Comparison of ENCODE assay signal across 14 cellular contexts in genomic region chr11:5366365-5366764, GRCh38. TPM values are rescaled to one million over a fixed set of nuclear protein-coding genes. Genes with fewer than 3 reads are reported as not detected.
A peak's percentile ranks its signal among the peaks of the same experiment; 100 is the strongest.
DNase-seq lines count a peak whose midpoint lies in the region; ATAC-seq and TF ChIP-seq lines count a peak whose summit lies in the region.
"Not testable (repeated sequence)": the region's sequence is repeated elsewhere in the genome, so short reads cannot be mapped to it uniquely, and the experiment has no call there.
"Had no signal": no experiment of that assay in that cellular context is flagged by ENCODE, and none has a peak within 500 bp of the region (broad histone marks: within the 10 kb centered on the region; RNA-seq: fewer than 3 reads in every experiment).

No MANE protein-coding gene starts in this region.

- H3K27me3 ChIP-seq in BJ (ENCODE audit: control insufficient read depth, insufficient read depth, low read length); fibroblast of lung (ENCODE audit: control insufficient read depth, insufficient read depth, low read length): not testable (repeated sequence)

- DNase-seq in BJ (ENCODE audit: low read depth); HFFc6; WTC11 (ENCODE audit: low spot score); chondrocyte (ENCODE audit: low spot score); fibroblast of lung (ENCODE audit: low read depth in 2 of 2): not testable (repeated sequence)

- not testable (repeated sequence) for H3K9me3 ChIP-seq in fibroblast of lung (ENCODE audit: control insufficient read depth, insufficient read depth, low read depth, low read length)

- H3K4me3 ChIP-seq in BJ (ENCODE audit: low read depth, low read length); fibroblast of lung (replicated peaks in 1 of 4; ENCODE audit: control extremely low read depth in 1 of 4, insufficient read depth in 1 of 4, low read depth in 3 of 4, low read length in 4 of 4): not testable (repeated sequence)

- peaks cover 25% of the 10 kb centered on the region for H3K4me1 ChIP-seq in fibroblast of lung (ENCODE audit: control insufficient read depth, extremely low read depth, insufficient read depth, low read length)

- peak overlapping the region; percentile 53 for H3K4me3 Mint-ChIP-seq in HFFc6
- H3K4me3 Mint-ChIP-seq in WTC11; chondrocyte (ENCODE audit: unreplicated experiment): not testable (repeated sequence)

- not testable (repeated sequence) for H3K9ac ChIP-seq in fibroblast of lung (ENCODE audit: insufficient read depth, low read length)

- not testable (repeated sequence) for ATAC-seq in WTC11

- H3K27ac Mint-ChIP-seq in HFFc6 (peak overlapping the region; percentile 84), chondrocyte (ENCODE audit: unreplicated experiment) (peak overlapping the region; percentile 38)
- not testable (repeated sequence) for H3K27ac Mint-ChIP-seq in WTC11

- not testable (repeated sequence) for H3K27me3 Mint-ChIP-seq in HFFc6 (ENCODE audit: insufficient read depth); WTC11 (ENCODE audit: low read depth); chondrocyte (ENCODE audit: low read depth)

- not testable (repeated sequence) for H2AFZ ChIP-seq in fibroblast of lung (ENCODE audit: low read length)

- POLR2A ChIA-PET in BJ (lab: Charles Lee); WTC11 (lab: Charles Lee): not testable (repeated sequence)

- H3K36me3 ChIP-seq in BJ (ENCODE audit: control insufficient read depth, insufficient read depth, low read length); fibroblast of lung (ENCODE audit: control insufficient read depth, insufficient read depth, low read length): not testable (repeated sequence)

- TF ChIP-seq CTCF in BJ (IDR thresholded peaks at IDR 0.05; ENCODE audit: insufficient read depth, low read depth, low read length): 0 out of 2 replicates have a peak, but pooled peaks have one; percentile 8
- TF ChIP-seq CTCF in HFFc6 (IDR thresholded peaks at IDR 0.05): peak; percentile 63
- peak; percentile 28; the same call in 1 of the 2 replicates for TF ChIP-seq CTCF in WTC11 (IDR thresholded peaks at IDR 0.05)
- peak; percentile 14 for TF ChIP-seq CTCF in chondrocyte (IDR thresholded peaks at IDR 0.05)
- not testable (repeated sequence) for TF ChIP-seq CTCF in fibroblast of lung (conservative IDR thresholded peaks at IDR 0.05 in 1 of 2, IDR thresholded peaks at IDR 0.05 in 1 of 2; ENCODE audit: low read depth in 1 of 2, low read length in 2 of 2)

- H3K27ac ChIP-seq in fibroblast of lung (ENCODE audit: insufficient read depth, low read length): peak overlapping the region; percentile 84

- H3K4me1 Mint-ChIP-seq in HFFc6 (ENCODE audit: low read depth) (peaks cover 84% of the 10 kb centered on the region), WTC11 (peaks cover 28% of the 10 kb centered on the region), chondrocyte (ENCODE audit: low read depth) (peaks cover 33% of the 10 kb centered on the region)

- H3K9me3 Mint-ChIP-seq in HFFc6; WTC11; chondrocyte (ENCODE audit: low read depth): not testable (repeated sequence)

- not testable (repeated sequence) for H3K36me3 Mint-ChIP-seq in HFFc6 (ENCODE audit: low read depth); WTC11; chondrocyte (ENCODE audit: low read depth)

- not testable (repeated sequence) for H3K79me2 ChIP-seq in fibroblast of lung (ENCODE audit: control insufficient read depth, insufficient read depth, low read length)

- not testable (repeated sequence) for H4K20me1 ChIP-seq in fibroblast of lung (ENCODE audit: control insufficient read depth, extremely low read depth, insufficient read depth, low read length)

- not testable (repeated sequence) for H3K4me2 ChIP-seq in fibroblast of lung (ENCODE audit: extremely low read depth, insufficient read depth, low read length)

- CTCF ChIA-PET in BJ (lab: Yijun Ruan, JAX): interaction anchor here (0.7 to 1.1 kb wide), 3 partner anchors 52 to 162 kb away, joined by 3 to 4 read pairs (median 3); no protein-coding TSS in a partner anchor
- CTCF ChIA-PET in WTC11 (lab: Charles Lee): interaction anchor here (0.7 to 1.2 kb wide), 3 partner anchors 17 to 1246 kb away, joined by 3 to 5 read pairs (median 3); partner anchors contain the start of gene TAF10

RNA-seq across cellular contexts. Expression of gene OR51B6, which starts 15.1 kb away (rescaled TPM):
- polyA plus RNA-seq in BJ (2011; rRNA removed): not detected in 2 replicates
- not detected in 2 replicates for polyA minus RNA-seq in BJ (2011; rRNA and poly(A)+ RNA removed)
- total RNA-seq in HFFc6 (2021; fragmentation: NEBNext Ultra II Directional; extraction: Animal tissue kit (Norgen Biotek cat#: 25700)): not detected
- not detected in 3 replicates for total RNA-seq in WTC11 (2021)
- total RNA-seq in chondrocyte: not detected in 3 replicates
- total RNA-seq in fibroblast of lung: not detected in 2 replicates
- polyA plus RNA-seq in fibroblast of lung: not detected in 2 replicates
- polyA plus RNA-seq in fibroblast of lung (2012): not detected in 2 replicates
- polyA minus RNA-seq in fibroblast of lung (ENCODE audit: low replicate concordance): not detected in 2 replicates
- total RNA-seq: A172; CD4-positive, alpha-beta memory T cell; Daoy; G401; PC-9; Right ventricle myocardium inferior; RPMI7951; SJCRH30 had no signal
- polyA plus RNA-seq: CD4-positive, alpha-beta memory T cell; GM12878 had no signal

RNA-seq across cellular contexts. Expression of gene OR51M1, which starts 17.2 kb away (rescaled TPM):
- polyA plus RNA-seq in BJ (2011; rRNA removed) (not detected in 2 replicates), fibroblast of lung (0.06 TPM in 1 of 2 replicates, not detected in the other)
- not detected in 2 replicates for polyA minus RNA-seq in BJ (2011; rRNA and poly(A)+ RNA removed)
- under 1 TPM in 1 of 6 experiments, not detected in 5; 0.09 TPM for total RNA-seq in HFFc6 (2021; fragmentation: NEBNext Ultra II Directional; extraction: Animal tissue kit (Norgen Biotek cat#: 25700))
- total RNA-seq in WTC11 (2021) (0.05 TPM in 1 of 3 replicates, not detected in the others), chondrocyte (not detected in 3 replicates), fibroblast of lung (not detected in 2 replicates)
- polyA plus RNA-seq in fibroblast of lung (2012): not detected in 2 replicates
- not detected in 2 replicates for polyA minus RNA-seq in fibroblast of lung (ENCODE audit: low replicate concordance)
- total RNA-seq: A172; CD4-positive, alpha-beta memory T cell; Daoy; G401; GM12878; PC-9; Right ventricle myocardium inferior; RPMI7951; SJCRH30 had no signal
- polyA plus RNA-seq: CD4-positive, alpha-beta memory T cell had no signal

RNA-seq across cellular contexts. Expression of gene OR51B5, which starts 23.0 kb away (rescaled TPM):
- polyA plus RNA-seq in BJ (2011; rRNA removed) (0.05 TPM in 1 of 2 replicates, not detected in the other), fibroblast of lung (0.06 TPM in 1 of 2 replicates, not detected in the other)
- polyA minus RNA-seq in BJ (2011; rRNA and poly(A)+ RNA removed): 0.38 TPM in 1 of 2 replicates, not detected in the other
- total RNA-seq in HFFc6 (2021; fragmentation: NEBNext Ultra II Directional; extraction: Animal tissue kit (Norgen Biotek cat#: 25700)): under 1 TPM in 4 of 6 experiments, not detected in 2; 0.30 to 0.53 (median 0.42) TPM
- total RNA-seq in WTC11 (2021) (0.26 to 0.37 TPM in 2 of 3 replicates, not detected in the other), chondrocyte (0.20 TPM in 1 of 3 replicates, not detected in the others), fibroblast of lung (0.17 and 0.26 TPM in 2 replicates)
- polyA plus RNA-seq in fibroblast of lung (2012): 0.12 TPM in 1 of 2 replicates, not detected in the other
- polyA minus RNA-seq in fibroblast of lung (ENCODE audit: low replicate concordance): not detected in 2 replicates
- total RNA-seq: CD4-positive, alpha-beta memory T cell; G401; Right ventricle myocardium inferior had no signal
- polyA plus RNA-seq: CD4-positive, alpha-beta memory T cell had no signal

RNA-seq across cellular contexts. Expression of gene OR51B2, which starts 42.3 kb away (rescaled TPM):
- polyA plus RNA-seq in BJ (2011; rRNA removed): not detected in 2 replicates
- polyA minus RNA-seq in BJ (2011; rRNA and poly(A)+ RNA removed): not detected in 2 replicates
- not detected for total RNA-seq in HFFc6 (2021; fragmentation: NEBNext Ultra II Directional; extraction: Animal tissue kit (Norgen Biotek cat#: 25700))
- total RNA-seq in WTC11 (2021): not detected in 3 replicates
- total RNA-seq in chondrocyte: not detected in 3 replicates
- not detected in 2 replicates for total RNA-seq in fibroblast of lung
- polyA plus RNA-seq in fibroblast of lung: not detected in 2 replicates
- not detected in 2 replicates for polyA plus RNA-seq in fibroblast of lung (2012)
- not detected in 2 replicates for polyA minus RNA-seq in fibroblast of lung (ENCODE audit: low replicate concordance)
- total RNA-seq: CD4-positive, alpha-beta memory T cell; Daoy; G401; GM12878; PC-9; Right ventricle myocardium inferior; SJCRH30 had no signal
- polyA plus RNA-seq: CD4-positive, alpha-beta memory T cell had no signal

RNA-seq across cellular contexts. Expression of gene OR51Q1, which starts 55.5 kb away (rescaled TPM):
- polyA plus RNA-seq in BJ (2011; rRNA removed) (not detected in 2 replicates), fibroblast of lung (not detected in 2 replicates)
- not detected in 2 replicates for polyA minus RNA-seq in BJ (2011; rRNA and poly(A)+ RNA removed)
- total RNA-seq in HFFc6 (2021; fragmentation: NEBNext Ultra II Directional; extraction: Animal tissue kit (Norgen Biotek cat#: 25700)): not detected
- total RNA-seq in WTC11 (2021) (not detected in 3 replicates), chondrocyte (not detected in 3 replicates), fibroblast of lung (not detected in 2 replicates)
- not detected in 2 replicates for polyA plus RNA-seq in fibroblast of lung (2012)
- polyA minus RNA-seq in fibroblast of lung (ENCODE audit: low replicate concordance): not detected in 2 replicates
- total RNA-seq: A172; CD4-positive, alpha-beta memory T cell; Daoy; G401; GM12878; PC-9; Right ventricle myocardium inferior; RPMI7951; SJCRH30 had no signal
- polyA plus RNA-seq: CD4-positive, alpha-beta memory T cell; GM12878 had no signal
